Comparison of ENCODE assay signal across 25 cellular contexts in genomic region chr9:86601697-86602096, GRCh38.
DNase-seq lines count a peak whose midpoint lies in the region; ATAC-seq, FAIRE-seq and TF ChIP-seq lines count a peak whose summit lies in the region.
"Had no signal": no experiment of that assay in that cellular context is flagged by ENCODE, and none has a peak within 500 bp of the region (broad histone marks: within the 10 kb centered on the region; RNA-seq: fewer than 3 reads in every experiment).

No MANE protein-coding gene starts in this region.

- ATAC-seq in GM18867 (IDR thresholded peaks at IDR 0.05; ENCODE audit: unreplicated experiment), result no peak
- no peak for ATAC-seq in left colon
- ATAC-seq: A549; HepG2; stimulated activated naive CD8-positive, alpha-beta T cell treated with anti-CD3 and anti-CD28 coated beads, Interleukin-15, amount 100 ng/mL, for 72 hours had no signal

- H3K27me3 ChIP-seq in keratinocyte (ENCODE audit: control insufficient read depth, extremely low read depth, insufficient read depth, low read length), result no peaks in the 10 kb centered on the region
- H3K27me3 ChIP-seq: sigmoid colon, tibial artery had no signal

- peak; percentile 61 for FAIRE-seq in keratinocyte (lab: Jason Lieb, UNC)
- FAIRE-seq: A549, HepG2, RCC 7860 had no signal

- no peaks in the 10 kb centered on the region for H4K20me1 ChIP-seq in keratinocyte (ENCODE audit: control insufficient read depth, extremely low read depth, insufficient read depth, low read length)

- intact Hi-C loops in left colon (cut with DNase I, micrococcal nuclease), result no loop called here
- intact Hi-C loops in activated T-helper 2 cell treated with anti-CD3 and anti-CD28 coated beads, Interferon-gamma antibody, Interleukin-2, Interleukin-4, amounts not matched to agents 10 μg/mL and 5 μg/mL and 100 μg/mL, durations not matched to agents 14 hours and 24 hours and 36 hours (cut with micrococcal nuclease), result no loop called here

- no peaks in the 10 kb centered on the region for H3K9me3 ChIP-seq in keratinocyte (ENCODE audit: control insufficient read depth, low read depth, low read length)
- H3K9me3 ChIP-seq: A549, sigmoid colon, tibial artery had no signal

- H3K27me3 Mint-ChIP-seq in osteocyte (ENCODE audit: unreplicated experiment), result no peaks in the 10 kb centered on the region
- H3K27me3 Mint-ChIP-seq in activated T-helper 2 cell treated with anti-CD3 and anti-CD28 coated beads, Interferon-gamma antibody, Interleukin-2, Interleukin-4, amounts not matched to agents 10 μg/mL and 5 μg/mL and 100 μg/mL, durations not matched to agents 14 hours and 24 hours and 36 hours (ENCODE audit: low read depth), result peaks cover 10% of the 10 kb centered on the region

- no peak overlapping the region for H2AFZ ChIP-seq in keratinocyte (ENCODE audit: control insufficient read depth, low read length)

- dilution Hi-C loops in keratinocyte (cut with MboI; ENCODE audit: extremely low pct_ligation_motif_present, low sequenced_read_pairs), result no loop called here

- no peaks in the 10 kb centered on the region for H3K9me1 ChIP-seq in keratinocyte (ENCODE audit: control insufficient read depth, extremely low read depth, insufficient read depth, low read length)

- H3K4me2 ChIP-seq in keratinocyte (ENCODE audit: control insufficient read depth, extremely low read depth, insufficient read depth, low read depth, low read length), result no peak overlapping the region
- H3K4me2 ChIP-seq: A549 had no signal

- H3K4me3 Mint-ChIP-seq in osteocyte (ENCODE audit: unreplicated experiment), result no peak overlapping the region
- no peak overlapping the region for H3K4me3 Mint-ChIP-seq in activated T-helper 2 cell treated with anti-CD3 and anti-CD28 coated beads, Interferon-gamma antibody, Interleukin-2, Interleukin-4, amounts not matched to agents 10 μg/mL and 5 μg/mL and 100 μg/mL, durations not matched to agents 14 hours and 24 hours and 36 hours (ENCODE audit: low read depth)
- H3K4me3 Mint-ChIP-seq: activated T-cell treated with anti-CD3 and anti-CD28 coated beads, Interleukin-2, amount 50 U/mL, for 24 hours; B cell; H9; stimulated activated naive CD8-positive, alpha-beta T cell treated with anti-CD3 and anti-CD28 coated beads, Interleukin-15, amount 100 ng/mL, for 72 hours; T-helper 1 cell treated with Interleukin-12 subunit alpha and Interleukin-12 subunit beta and Interleukin-4 antibody, amounts not matched to agents 30 μg/mL and 1 μg/mL, for 36 hours had no signal

- H3K9me3 Mint-ChIP-seq in osteocyte (ENCODE audit: unreplicated experiment), result no peaks in the 10 kb centered on the region
- no peaks in the 10 kb centered on the region for H3K9me3 Mint-ChIP-seq in activated T-helper 2 cell treated with anti-CD3 and anti-CD28 coated beads, Interferon-gamma antibody, Interleukin-2, Interleukin-4, amounts not matched to agents 10 μg/mL and 5 μg/mL and 100 μg/mL, durations not matched to agents 14 hours and 24 hours and 36 hours
- H3K9me3 Mint-ChIP-seq: activated T-cell treated with anti-CD3 and anti-CD28 coated beads, Interleukin-2, amount 50 U/mL, for 24 hours; stimulated activated naive CD8-positive, alpha-beta T cell treated with anti-CD3 and anti-CD28 coated beads, Interleukin-15, amount 100 ng/mL, for 72 hours; T-helper 1 cell treated with Interleukin-12 subunit alpha and Interleukin-12 subunit beta and Interleukin-4 antibody, amounts not matched to agents 30 μg/mL and 1 μg/mL, for 36 hours had no signal

- H3K4me1 Mint-ChIP-seq in osteocyte (ENCODE audit: unreplicated experiment), result peaks cover 78% of the 10 kb centered on the region
- H3K4me1 Mint-ChIP-seq in activated T-helper 2 cell treated with anti-CD3 and anti-CD28 coated beads, Interferon-gamma antibody, Interleukin-2, Interleukin-4, amounts not matched to agents 10 μg/mL and 5 μg/mL and 100 μg/mL, durations not matched to agents 14 hours and 24 hours and 36 hours (ENCODE audit: low read depth), result no peaks in the 10 kb centered on the region
- H3K4me1 Mint-ChIP-seq: B cell; stimulated activated naive CD8-positive, alpha-beta T cell treated with anti-CD3 and anti-CD28 coated beads, Interleukin-15, amount 100 ng/mL, for 72 hours had no signal

- H3K9ac ChIP-seq in keratinocyte (ENCODE audit: control insufficient read depth, extremely low read depth, insufficient read depth, low read length), result no peak overlapping the region

- no peak overlapping the region for H3K4me3 ChIP-seq in keratinocyte (ENCODE audit: control insufficient read depth in 2 of 3, extremely low read depth in 1 of 3, insufficient read depth in 2 of 3, low read depth in 1 of 3, low read length in 3 of 3)
- H3K4me3 ChIP-seq: A549, sigmoid colon, tibial artery had no signal

- H3K36me3 Mint-ChIP-seq in osteocyte (ENCODE audit: unreplicated experiment), result no peaks in the 10 kb centered on the region
- no peaks in the 10 kb centered on the region for H3K36me3 Mint-ChIP-seq in activated T-helper 2 cell treated with anti-CD3 and anti-CD28 coated beads, Interferon-gamma antibody, Interleukin-2, Interleukin-4, amounts not matched to agents 10 μg/mL and 5 μg/mL and 100 μg/mL, durations not matched to agents 14 hours and 24 hours and 36 hours (ENCODE audit: low read depth)

- H3K79me2 ChIP-seq in keratinocyte (ENCODE audit: control insufficient read depth, insufficient read depth, low read length), result no peaks in the 10 kb centered on the region

- TF ChIP-seq CTCF in keratinocyte (optimal IDR thresholded peaks at IDR 0.05 in 1 of 3, IDR thresholded peaks at IDR 0.05 in 1 of 3, conservative IDR thresholded peaks at IDR 0.05 in 1 of 3; ENCODE audit: extremely low read depth in 1 of 3, insufficient read depth in 2 of 3, low read length in 3 of 3) (no peak), osteocyte (IDR thresholded peaks at IDR 0.05) (no peak)

- no peaks in the 10 kb centered on the region for H3K36me3 ChIP-seq in keratinocyte (ENCODE audit: control insufficient read depth in 2 of 2, extremely low read depth in 1 of 2, insufficient read depth in 2 of 2, low read length in 2 of 2)
- H3K36me3 ChIP-seq: sigmoid colon, tibial artery had no signal

- no peak overlapping the region for H3K27ac ChIP-seq in keratinocyte (ENCODE audit: control insufficient read depth, insufficient read depth, low read length)
- H3K27ac ChIP-seq: A549, sigmoid colon, tibial artery had no signal

- peaks cover 17% of the 10 kb centered on the region for H3K4me1 ChIP-seq in keratinocyte (ENCODE audit: control insufficient read depth, extremely low read depth, insufficient read depth, low read length)
- H3K4me1 ChIP-seq: A549, tibial artery had no signal

- peak overlapping the region; percentile 71 for H3K27ac Mint-ChIP-seq in osteocyte (ENCODE audit: unreplicated experiment)
- no peak overlapping the region for H3K27ac Mint-ChIP-seq in activated T-helper 2 cell treated with anti-CD3 and anti-CD28 coated beads, Interferon-gamma antibody, Interleukin-2, Interleukin-4, amounts not matched to agents 10 μg/mL and 5 μg/mL and 100 μg/mL, durations not matched to agents 14 hours and 24 hours and 36 hours
- H3K27ac Mint-ChIP-seq: activated T-cell treated with anti-CD3 and anti-CD28 coated beads, Interleukin-2, amount 50 U/mL, for 24 hours; B cell; H9; stimulated activated naive CD8-positive, alpha-beta T cell treated with anti-CD3 and anti-CD28 coated beads, Interleukin-15, amount 100 ng/mL, for 72 hours; T-helper 1 cell treated with Interleukin-12 subunit alpha and Interleukin-12 subunit beta and Interleukin-4 antibody, amounts not matched to agents 30 μg/mL and 1 μg/mL, for 36 hours had no signal

- DNase-seq in ELF-1 (ENCODE audit: low read depth, low spot score), result peak; percentile 12
- DNase-seq in astrocyte of the hippocampus (ENCODE audit: low read depth, low spot score), result peak; percentile 28
- DNase-seq in keratinocyte (ENCODE audit: low read depth, low spot score), result no peak
- no peak for DNase-seq in osteocyte (ENCODE audit: extremely low spot score, unreplicated experiment)
- DNase-seq in left colon, result no peak
- no peak for DNase-seq in activated T-helper 2 cell treated with anti-CD3 and anti-CD28 coated beads, Interferon-gamma antibody, Interleukin-2, Interleukin-4, amounts not matched to agents 10 μg/mL and 5 μg/mL and 100 μg/mL, durations not matched to agents 14 hours and 24 hours and 36 hours (ENCODE audit: low spot score)
- no peak for DNase-seq in NCI-H2107 treated with DMSO at 0.1 percent for 48 hours (lab: John Stamatoyannopoulos, UW; ENCODE audit: unreplicated experiment)
- DNase-seq: activated CD4-positive, alpha-beta T cell treated with anti-CD3 and anti-CD28 coated beads for 4 hours; activated naive CD4-positive, alpha-beta T cell; activated T-cell treated with anti-CD3 and anti-CD28 coated beads, Interleukin-2, amount 50 U/mL, for 24 hours; DMS53; H9; left cardiac atrium; NCI-H1092; NCI-H187; NCI-H526 treated with DMSO at 0.1 percent for 48 hours; sigmoid colon; stimulated activated naive CD8-positive, alpha-beta T cell treated with anti-CD3 and anti-CD28 coated beads, Interleukin-15, amount 100 ng/mL, for 72 hours; tibial artery had no signal

Comparison
In these comparisons a context has a peak if more than half of its experiments do, and no peak if none do; other contexts are left out.
1. DNase-seq: peak in ELF-1 (single experiment) and astrocyte of the hippocampus (single experiment); none in keratinocyte (single experiment), osteocyte (single experiment), left colon (0 of 2), activated T-helper 2 cell treated with anti-CD3 and anti-CD28 coated beads, Interferon-gamma antibody, Interleukin-2, Interleukin-4, amounts not matched to agents 10 μg/mL and 5 μg/mL and 100 μg/mL, durations not matched to agents 14 hours and 24 hours and 36 hours (single experiment) and NCI-H2107 treated with DMSO at 0.1 percent for 48 hours (single experiment).